22 cellular contexts compared by ENCODE assay signal in the genomic region with DNA sequence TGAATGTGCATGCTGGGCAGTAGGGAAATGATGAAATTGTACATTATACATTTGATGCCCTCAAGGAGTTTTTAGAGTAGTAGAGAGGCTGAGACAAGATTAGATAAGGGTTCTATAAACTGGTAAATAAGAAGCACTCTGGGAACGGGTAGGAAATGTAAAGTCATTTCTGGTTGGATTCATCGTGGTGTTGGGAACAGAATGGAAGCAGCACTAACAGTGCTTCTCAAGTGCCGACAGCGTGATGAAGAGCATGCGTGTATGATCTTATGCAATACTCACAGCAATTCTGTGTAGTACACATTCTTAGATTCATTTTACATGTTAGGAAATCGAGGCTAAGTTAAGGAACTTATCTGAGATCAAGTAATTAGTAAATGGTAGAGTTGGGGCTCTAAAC. TPM values are rescaled to one million over a fixed set of nuclear protein-coding genes. Genes with fewer than 3 reads are reported as not detected.
"Had no signal": no experiment of that assay in that cellular context is flagged by ENCODE, and none has a peak within 500 bp of the region (broad histone marks: within the 10 kb centered on the region; RNA-seq: fewer than 3 reads in every experiment).

No MANE protein-coding gene starts in this region.

- H3K27me3 ChIP-seq: breast epithelium, esophagus muscularis mucosa, sigmoid colon, testis, transverse colon had no signal

- H3K4me3 Mint-ChIP-seq: activated B cell treated with CpG ODN at 0.5 μM for 24 hours; activated CD8-positive, alpha-beta T cell treated with anti-CD3 and anti-CD28 coated beads for 36 hours; activated naive CD4-positive, alpha-beta T cell treated with anti-CD3 and anti-CD28 coated beads, Interleukin-2, amount 50 U/mL, for 24 hours; activated naive CD8-positive, alpha-beta T cell treated with anti-CD3 and anti-CD28 coated beads, Interleukin-2, amount 50 U/mL, for 24 hours; activated T-cell treated with anti-CD3 and anti-CD28 coated beads, Interleukin-2, amount 50 U/mL, for 4 hours; nephron; T-helper 17 cell had no signal

- H3K27ac ChIP-seq: breast epithelium, esophagus muscularis mucosa, lower lobe of right lung, sigmoid colon, transverse colon had no signal

- ATAC-seq: activated CD8-positive, alpha-beta T cell treated with anti-CD3 and anti-CD28 coated beads for 36 hours; activated naive CD8-positive, alpha-beta T cell treated with anti-CD3 and anti-CD28 coated beads, Interleukin-2, amount 50 U/mL, for 24 hours; activated T-cell treated with anti-CD3 and anti-CD28 coated beads, Interleukin-2, amount 50 U/mL, for 4 hours; lower lobe of right lung; mucosa of descending colon; T-helper 17 cell had no signal

- H3K27ac Mint-ChIP-seq: activated B cell treated with CpG ODN at 0.5 μM for 24 hours; activated CD8-positive, alpha-beta T cell treated with anti-CD3 and anti-CD28 coated beads for 36 hours; activated naive CD4-positive, alpha-beta T cell treated with anti-CD3 and anti-CD28 coated beads, Interleukin-2, amount 50 U/mL, for 24 hours; activated naive CD8-positive, alpha-beta T cell treated with anti-CD3 and anti-CD28 coated beads, Interleukin-2, amount 50 U/mL, for 24 hours; activated T-helper 2 cell treated with anti-CD3 and anti-CD28 coated beads, Interferon-gamma antibody, Interleukin-2, Interleukin-4, amounts not matched to agents 10 μg/mL and 5 μg/mL and 100 μg/mL, durations not matched to agents 14 hours and 24 hours and 36 hours; T-helper 17 cell had no signal

- DNase-seq: activated B cell treated with CpG ODN at 0.5 μM for 24 hours; activated CD4-positive, alpha-beta T cell treated with anti-CD3 and anti-CD28 coated beads, Interleukin-2, amount 50 U/mL, for 1 hour; activated CD8-positive, alpha-beta T cell treated with anti-CD3 and anti-CD28 coated beads for 36 hours; activated naive CD8-positive, alpha-beta T cell treated with anti-CD3 and anti-CD28 coated beads, Interleukin-2, amount 50 U/mL, for 24 hours; activated T-cell treated with anti-CD3 and anti-CD28 coated beads, Interleukin-2, amount 50 U/mL, for 4 hours; dermis blood vessel endothelial cell; effector CD4-positive, alpha-beta T cell; lower lobe of right lung; mucosa of descending colon; sigmoid colon; stimulated activated CD4-positive, alpha-beta T cell treated with anti-CD3 and anti-CD28 coated beads, Interleukin-2, amount 100 ng/mL, for 48 hours; stimulated activated naive CD4-positive, alpha-beta T cell treated with Interleukin-2 at 50 U/mL for 16 hours; T-helper 17 cell; T1000; transverse colon had no signal

- H3K4me3 ChIP-seq: breast epithelium, esophagus muscularis mucosa, lower lobe of right lung, mucosa of descending colon, sigmoid colon, testis, transverse colon had no signal

- H3K4me1 ChIP-seq: breast epithelium, lower lobe of right lung, sigmoid colon, transverse colon had no signal

- H3K9me3 ChIP-seq: breast epithelium, esophagus muscularis mucosa, lower lobe of right lung, mucosa of descending colon, sigmoid colon, testis, transverse colon had no signal

- H3K27me3 Mint-ChIP-seq: activated CD8-positive, alpha-beta T cell treated with anti-CD3 and anti-CD28 coated beads for 36 hours; T-helper 17 cell had no signal

- H3K36me3 ChIP-seq: breast epithelium, esophagus muscularis mucosa, lower lobe of right lung, sigmoid colon, transverse colon had no signal

- H3K4me1 Mint-ChIP-seq: activated B cell treated with CpG ODN at 0.5 μM for 24 hours had no signal

RNA-seq across cellular contexts. Expression of a gene that starts 45.9 kb away (rescaled TPM):
- total RNA-seq: activated B cell treated with CpG ODN at 0.5 μM for 24 hours; activated T-cell treated with anti-CD3 and anti-CD28 coated beads, Interleukin-2, amount 50 U/mL, for 4 hours; activated T-helper 2 cell treated with anti-CD3 and anti-CD28 coated beads, Interferon-gamma antibody, Interleukin-2, Interleukin-4, amounts not matched to agents 10 μg/mL and 5 μg/mL and 100 μg/mL, durations not matched to agents 14 hours and 24 hours and 36 hours; dermis blood vessel endothelial cell had no signal
- polyA plus RNA-seq: keratinocyte had no signal
